In the genomic region with DNA sequence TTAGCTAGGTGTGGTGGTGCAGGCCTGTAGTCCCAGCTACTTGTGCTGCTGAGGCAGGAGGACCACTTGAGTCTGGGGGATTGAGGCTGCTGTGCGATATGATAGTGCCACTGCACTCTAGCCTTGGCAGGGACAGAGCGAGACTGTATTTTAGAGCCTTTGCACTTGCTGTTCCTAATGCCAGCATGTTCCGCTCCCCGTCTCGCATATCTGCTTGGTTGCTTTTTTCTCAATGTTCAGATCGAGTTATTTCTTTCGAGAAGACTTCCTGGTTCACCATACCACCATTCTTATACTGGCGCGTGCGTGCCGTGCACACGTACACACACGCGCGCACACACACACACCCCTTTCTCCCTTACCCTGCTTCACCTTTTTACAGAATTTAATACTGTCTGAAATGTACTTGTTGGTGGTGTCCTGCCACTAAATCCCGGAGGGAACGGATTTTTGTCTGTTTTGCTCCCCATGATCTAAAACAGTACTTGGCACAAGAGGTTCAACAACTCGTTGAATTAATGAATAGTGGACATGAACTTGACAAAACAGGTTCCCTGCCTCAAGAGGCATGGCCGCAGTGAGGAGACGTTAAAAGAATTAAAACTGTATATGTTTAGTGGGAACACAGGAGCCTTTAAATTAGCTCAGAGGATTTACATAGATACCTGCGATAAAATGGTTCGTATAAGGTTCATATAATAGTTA, we compare ENCODE assay signal across 8 cellular contexts. TPM values are rescaled to one million over a fixed set of nuclear protein-coding genes. Genes with fewer than 3 reads are reported as not detected.
DNase-seq lines count a peak whose midpoint lies in the region; ATAC-seq and TF ChIP-seq lines count a peak whose summit lies in the region.

No MANE protein-coding gene starts in this region.

- peaks cover 0 to 6% (median 2%) of the 10 kb centered on the region in 3 donors for H3K9me3 Mint-ChIP-seq in IgD-negative memory B cell
- H3K9me3 Mint-ChIP-seq in activated CD4-positive, alpha-beta T cell treated with anti-CD3 and anti-CD28 coated beads, Interleukin-2, amount 10 ng/mL, durations not matched to agents 7 days and 5 days: no peaks in the 10 kb centered on the region
- H3K9me3 Mint-ChIP-seq in glutamatergic neuron (ENCODE audit: unreplicated experiment): peaks cover 8% of the 10 kb centered on the region

- POLR2A ChIA-PET in activated CD4-positive, alpha-beta T cell treated with anti-CD3 and anti-CD28 coated beads, Interleukin-2, amount 10 ng/mL, durations not matched to agents 7 days and 5 days (lab: Charles Lee): interaction anchor here (0.6 kb wide), 1 partner anchor 153 kb away, joined by 4 read pairs; a partner anchor contains a TSS

- peak overlapping the region; percentile 95 to 100 (median 100) for H3K27ac Mint-ChIP-seq in IgD-negative memory B cell
- peak overlapping the region; percentile 98 for H3K27ac Mint-ChIP-seq in activated CD4-positive, alpha-beta T cell treated with anti-CD3 and anti-CD28 coated beads, Interleukin-2, amount 10 ng/mL, durations not matched to agents 7 days and 5 days
- H3K27ac Mint-ChIP-seq in glutamatergic neuron (ENCODE audit: unreplicated experiment): peak overlapping the region; percentile 91

- ATAC-seq in GM18873 (IDR thresholded peaks at IDR 0.05; ENCODE audit: low FRiP score, unreplicated experiment): no peak

- TF ChIP-seq CTCF in glutamatergic neuron (IDR thresholded peaks at IDR 0.05; ENCODE audit: partially characterized antibody, unreplicated experiment): no peak

- peaks cover 0 to 23% (median 0%) of the 10 kb centered on the region in 11 experiments; a peak in 7 of 22 replicates for H4K20me1 ChIP-seq in BLaER1 treated with 17β-estradiol and CSF1 and Interleukin-3, amounts not matched to agents 10 nM and 100 nM

- peak overlapping the region; percentile 95 to 99 (median 98) for H3K4me3 Mint-ChIP-seq in IgD-negative memory B cell
- H3K4me3 Mint-ChIP-seq in activated CD4-positive, alpha-beta T cell treated with anti-CD3 and anti-CD28 coated beads, Interleukin-2, amount 10 ng/mL, durations not matched to agents 7 days and 5 days: peak overlapping the region; percentile 97
- peak overlapping the region; percentile 93 for H3K4me3 Mint-ChIP-seq in glutamatergic neuron (ENCODE audit: unreplicated experiment)

- H3K4me1 ChIP-seq in BLaER1 treated with 17β-estradiol and CSF1 and Interleukin-3, amounts not matched to agents 10 nM and 100 nM: peaks cover 12 to 27% (median 22%) of the 10 kb centered on the region in 10 experiments; a peak in 19 of 20 replicates

- H3K36me3 Mint-ChIP-seq in IgD-negative memory B cell: peaks cover 4% of the 10 kb centered on the region
- H3K36me3 Mint-ChIP-seq in activated CD4-positive, alpha-beta T cell treated with anti-CD3 and anti-CD28 coated beads, Interleukin-2, amount 10 ng/mL, durations not matched to agents 7 days and 5 days (ENCODE audit: low read depth): peaks cover 23% of the 10 kb centered on the region
- H3K36me3 Mint-ChIP-seq in glutamatergic neuron (ENCODE audit: unreplicated experiment): no peaks in the 10 kb centered on the region

- H3K9me3 ChIP-seq in BLaER1 treated with 17β-estradiol and CSF1 and Interleukin-3, amounts not matched to agents 10 nM and 100 nM (replicated peaks in 1 of 11): no peaks in the 10 kb centered on the region

- peak overlapping the region; percentile 85 to 98 (median 96) for H3K27ac ChIP-seq in BLaER1 treated with 17β-estradiol and CSF1 and Interleukin-3, amounts not matched to agents 10 nM and 100 nM
- H3K27ac ChIP-seq in skin epidermis: peak overlapping the region; percentile 29 to 100 (median 94)

- no peaks in the 10 kb centered on the region for H3K27me3 ChIP-seq in BLaER1 treated with 17β-estradiol and CSF1 and Interleukin-3, amounts not matched to agents 10 nM and 100 nM

- H3K4me2 ChIP-seq in BLaER1 treated with 17β-estradiol and CSF1 and Interleukin-3, amounts not matched to agents 10 nM and 100 nM: peak overlapping the region; percentile 72 to 98 (median 89)

- H3K27me3 Mint-ChIP-seq in IgD-negative memory B cell (no peaks in the 10 kb centered on the region), glutamatergic neuron (ENCODE audit: unreplicated experiment) (no peaks in the 10 kb centered on the region)
- no peaks in the 10 kb centered on the region for H3K27me3 Mint-ChIP-seq in activated CD4-positive, alpha-beta T cell treated with anti-CD3 and anti-CD28 coated beads, Interleukin-2, amount 10 ng/mL, durations not matched to agents 7 days and 5 days

- H3K4me1 Mint-ChIP-seq in IgD-negative memory B cell: peaks cover 20 to 28% (median 23%) of the 10 kb centered on the region in 3 donors
- peaks cover 25% of the 10 kb centered on the region for H3K4me1 Mint-ChIP-seq in activated CD4-positive, alpha-beta T cell treated with anti-CD3 and anti-CD28 coated beads, Interleukin-2, amount 10 ng/mL, durations not matched to agents 7 days and 5 days
- H3K4me1 Mint-ChIP-seq in glutamatergic neuron (ENCODE audit: low read depth, unreplicated experiment): peaks cover 22% of the 10 kb centered on the region

- H3K36me3 ChIP-seq in BLaER1 treated with 17β-estradiol and CSF1 and Interleukin-3, amounts not matched to agents 10 nM and 100 nM: peaks cover 0 to 9% (median 0%) of the 10 kb centered on the region in 11 experiments; a peak in 3 of 22 replicates

- CTCF ChIA-PET in activated CD4-positive, alpha-beta T cell treated with anti-CD3 and anti-CD28 coated beads, Interleukin-2, amount 10 ng/mL, durations not matched to agents 7 days and 5 days (lab: Charles Lee): interaction anchor here (0.6 to 1.7 kb wide), 8 partner anchors 9 to 475 kb away, joined by 3 to 8 read pairs (median 3); a partner anchor contains a TSS

- H3K9ac ChIP-seq in BLaER1 treated with 17β-estradiol and CSF1 and Interleukin-3, amounts not matched to agents 10 nM and 100 nM: peak overlapping the region; percentile 87 to 98 (median 95)

- H3K4me3 ChIP-seq in BLaER1 treated with 17β-estradiol and CSF1 and Interleukin-3, amounts not matched to agents 10 nM and 100 nM: peak overlapping the region; percentile 73 to 94 (median 84)
- peak overlapping the region; percentile 71 to 82 (median 76) for H3K4me3 ChIP-seq in skin epidermis

- DNase-seq in activated CD4-positive, alpha-beta T cell treated with anti-CD3 and anti-CD28 coated beads, Interleukin-2, amount 10 ng/mL, durations not matched to agents 7 days and 5 days: no peak
- DNase-seq in glutamatergic neuron (no peak), ureter (ENCODE audit: low spot score) (no peak), G401 (ENCODE audit: low spot score) (no peak)

- in situ Hi-C loops in G401 (cut with HindIII; ENCODE audit: low sequenced_read_pairs): no loop called here

RNA-seq across cellular contexts. Expression of a gene that starts 1.1 kb away (rescaled TPM):
- 34.1 TPM for polyA plus RNA-seq in IgD-negative memory B cell
- 10 to 100 TPM; 36.4 to 43.6 TPM for total RNA-seq in activated CD4-positive, alpha-beta T cell treated with anti-CD3 and anti-CD28 coated beads, Interleukin-2, amount 10 ng/mL, durations not matched to agents 7 days and 5 days
- 26.9 TPM for total RNA-seq in glutamatergic neuron (ENCODE audit: unreplicated experiment)
- 44.7 TPM for total RNA-seq in ureter
- total RNA-seq in G401 (2014; rRNA removed; shearing (Covaris generic)): 5.4 and 5.6 TPM in 2 replicates

RNA-seq across cellular contexts. Expression of a gene that starts 41.5 kb away (rescaled TPM):
- polyA plus RNA-seq in IgD-negative memory B cell: 26.2 TPM
- 10 to 100 TPM; 83.2 to 87.7 TPM for total RNA-seq in activated CD4-positive, alpha-beta T cell treated with anti-CD3 and anti-CD28 coated beads, Interleukin-2, amount 10 ng/mL, durations not matched to agents 7 days and 5 days
- total RNA-seq in glutamatergic neuron (ENCODE audit: unreplicated experiment) (57.6 TPM), ureter (112 TPM)
- total RNA-seq in G401 (2014; rRNA removed; shearing (Covaris generic)): 42.0 and 52.9 TPM in 2 replicates
